1 cellular context compared by ENCODE assay signal in the genomic region with DNA sequence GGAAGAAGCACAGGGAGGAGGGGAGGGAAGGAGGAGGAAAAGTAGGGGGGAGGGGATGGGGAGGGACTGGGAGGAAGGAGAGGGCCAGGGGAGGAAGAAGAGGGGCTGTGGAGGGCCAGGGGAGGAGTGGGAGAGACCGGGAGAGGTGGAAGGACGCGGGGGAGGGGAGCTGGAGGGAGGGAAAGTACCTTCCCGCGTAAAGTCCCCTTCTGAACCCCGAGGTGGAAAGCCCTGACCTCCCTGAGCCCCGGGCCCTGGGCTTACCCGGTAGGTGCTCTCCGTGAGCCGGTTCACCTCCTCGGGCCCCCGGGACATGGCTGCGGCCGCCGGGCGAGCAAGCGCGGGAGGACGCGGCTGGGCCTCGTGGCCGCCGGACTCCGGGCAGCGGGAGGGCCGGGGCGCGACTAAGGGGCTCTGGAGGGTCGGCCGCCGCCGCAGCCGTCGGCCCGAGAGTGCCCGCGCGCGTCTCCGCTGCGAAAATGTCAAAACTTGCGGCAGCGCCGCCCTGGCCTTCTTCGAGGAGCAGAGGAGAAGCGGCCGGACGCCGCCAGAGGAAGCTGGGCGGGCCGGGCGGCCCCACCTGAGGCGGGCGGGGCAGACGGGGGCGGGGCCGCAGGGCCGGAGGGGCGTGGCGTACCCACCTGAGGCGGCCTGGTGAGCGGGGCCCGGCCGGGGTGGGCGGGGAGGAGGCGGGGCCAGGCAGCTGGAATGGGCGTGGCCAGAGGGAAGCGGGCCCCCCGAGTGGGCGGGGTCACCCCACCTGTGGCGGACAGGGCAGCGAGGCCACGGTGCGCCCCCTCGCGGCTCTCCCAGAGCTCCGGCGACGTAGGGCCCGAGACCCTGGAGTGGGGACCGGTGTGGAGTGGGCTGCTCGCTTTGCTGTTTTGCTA.
TF ChIP-seq lines count a peak whose summit lies in the region.

BAIAP2L1 (minus strand) TSS at position 553 of the 890 bp plus-strand sequence; CDS start at position 315, 238 bp downstream.

TF ChIP-seq in K562, 482 proteins besides CTCF, POLR2A, EP300 and RAD21 (continued from another document and continues in another):
- TF ChIP-seq ZNF140 (CRISPR knock-in tag; IDR thresholded peaks at IDR 0.05) (no peak), CUX1 (CRISPR knock-in tag; IDR thresholded peaks at IDR 0.05) (no peak), FOS (IDR thresholded peaks at IDR 0.05; ENCODE audit: extremely low read depth, insufficient read length) (no peak), ZNF395 (CRISPR knock-in tag; IDR thresholded peaks at IDR 0.05) (no peak), ZNF830 (CRISPR knock-in tag; IDR thresholded peaks at IDR 0.05) (no peak), TBP (optimal IDR thresholded peaks at IDR 0.05; ENCODE audit: low read depth, low read length) (peak; percentile 71), ZNF445 (CRISPR knock-in tag; IDR thresholded peaks at IDR 0.05; ENCODE audit: low read depth) (no peak; the same call in 1 of the 2 replicates), TCF7 (IDR thresholded peaks at IDR 0.05; ENCODE audit: borderline replicate concordance) (no peak), TRIM28 (IDR thresholded peaks at IDR 0.05) (no peak), HDAC2 (IDR thresholded peaks at IDR 0.05) (no peak), ZNF311 (CRISPR knock-in tag; IDR thresholded peaks at IDR 0.05) (no peak), SMC3 (conservative IDR thresholded peaks at IDR 0.05; ENCODE audit: insufficient read depth, low read depth, low read length) (peak; percentile 72), CBFB (CRISPR knock-in tag; IDR thresholded peaks at IDR 0.05) (no peak), GABPB2 (CRISPR knock-in tag; conservative IDR thresholded peaks at IDR 0.05) (no peak), TFAP4 (CRISPR knock-in tag; IDR thresholded peaks at IDR 0.05; ENCODE audit: borderline replicate concordance) (peak; percentile 89), YY1 (IDR thresholded peaks at IDR 0.05; ENCODE audit: borderline replicate concordance in 1 of 3, control insufficient read depth in 1 of 3, extremely low read depth in 1 of 3, insufficient read depth in 3 of 3, insufficient read length in 1 of 3, insufficient replicate concordance in 2 of 3, low read depth in 1 of 3, low read length in 2 of 3) (peak in 2 of 3 experiments; percentile 3 to 76), SIN3B (IDR thresholded peaks at IDR 0.05; ENCODE audit: low read depth) (peak; percentile 55), STAT5A (IDR thresholded peaks at IDR 0.05; ENCODE audit: borderline replicate concordance, low read length) (no peak), DIDO1 (tag; IDR thresholded peaks at IDR 0.05; ENCODE audit: low read depth) (no peak), RBM17 (IDR thresholded peaks at IDR 0.05; ENCODE audit: borderline replicate concordance, low read depth, low read length) (no peak), DNMT1 (IDR thresholded peaks at IDR 0.05) (no peak), ZNF384 (IDR thresholded peaks at IDR 0.05; ENCODE audit: low read depth, low read length) (no peak), CCAR2 (IDR thresholded peaks at IDR 0.05; ENCODE audit: low read depth, low read length) (no peak), ZNF274 (IDR thresholded peaks at IDR 0.05; ENCODE audit: borderline replicate concordance, low read depth, low read length) (no peak), SLC30A9 (CRISPR knock-in tag; IDR thresholded peaks at IDR 0.05) (no peak), SAFB (IDR thresholded peaks at IDR 0.05; ENCODE audit: borderline replicate concordance, low read depth, low read length) (peak; percentile 61; the same call in 1 of the 2 replicates), SRSF7 (optimal IDR thresholded peaks at IDR 0.05; ENCODE audit: low read depth, low read length) (no peak), HES1 (IDR thresholded peaks at IDR 0.05; ENCODE audit: low read depth) (no peak)
- TF ChIP-seq, protein P1, sequence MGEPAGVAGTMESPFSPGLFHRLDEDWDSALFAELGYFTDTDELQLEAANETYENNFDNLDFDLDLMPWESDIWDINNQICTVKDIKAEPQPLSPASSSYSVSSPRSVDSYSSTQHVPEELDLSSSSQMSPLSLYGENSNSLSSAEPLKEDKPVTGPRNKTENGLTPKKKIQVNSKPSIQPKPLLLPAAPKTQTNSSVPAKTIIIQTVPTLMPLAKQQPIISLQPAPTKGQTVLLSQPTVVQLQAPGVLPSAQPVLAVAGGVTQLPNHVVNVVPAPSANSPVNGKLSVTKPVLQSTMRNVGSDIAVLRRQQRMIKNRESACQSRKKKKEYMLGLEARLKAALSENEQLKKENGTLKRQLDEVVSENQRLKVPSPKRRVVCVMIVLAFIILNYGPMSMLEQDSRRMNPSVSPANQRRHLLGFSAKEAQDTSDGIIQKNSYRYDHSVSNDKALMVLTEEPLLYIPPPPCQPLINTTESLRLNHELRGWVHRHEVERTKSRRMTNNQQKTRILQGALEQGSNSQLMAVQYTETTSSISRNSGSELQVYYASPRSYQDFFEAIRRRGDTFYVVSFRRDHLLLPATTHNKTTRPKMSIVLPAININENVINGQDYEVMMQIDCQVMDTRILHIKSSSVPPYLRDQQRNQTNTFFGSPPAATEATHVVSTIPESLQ (CRISPR knock-in tag; IDR thresholded peaks at IDR 0.05): no peak
- TF ChIP-seq, protein P2, sequence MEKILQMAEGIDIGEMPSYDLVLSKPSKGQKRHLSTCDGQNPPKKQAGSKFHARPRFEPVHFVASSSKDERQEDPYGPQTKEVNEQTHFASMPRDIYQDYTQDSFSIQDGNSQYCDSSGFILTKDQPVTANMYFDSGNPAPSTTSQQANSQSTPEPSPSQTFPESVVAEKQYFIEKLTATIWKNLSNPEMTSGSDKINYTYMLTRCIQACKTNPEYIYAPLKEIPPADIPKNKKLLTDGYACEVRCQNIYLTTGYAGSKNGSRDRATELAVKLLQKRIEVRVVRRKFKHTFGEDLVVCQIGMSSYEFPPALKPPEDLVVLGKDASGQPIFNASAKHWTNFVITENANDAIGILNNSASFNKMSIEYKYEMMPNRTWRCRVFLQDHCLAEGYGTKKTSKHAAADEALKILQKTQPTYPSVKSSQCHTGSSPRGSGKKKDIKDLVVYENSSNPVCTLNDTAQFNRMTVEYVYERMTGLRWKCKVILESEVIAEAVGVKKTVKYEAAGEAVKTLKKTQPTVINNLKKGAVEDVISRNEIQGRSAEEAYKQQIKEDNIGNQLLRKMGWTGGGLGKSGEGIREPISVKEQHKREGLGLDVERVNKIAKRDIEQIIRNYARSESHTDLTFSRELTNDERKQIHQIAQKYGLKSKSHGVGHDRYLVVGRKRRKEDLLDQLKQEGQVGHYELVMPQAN (IDR thresholded peaks at IDR 0.05; ENCODE audit: borderline replicate concordance): no peak
- TF ChIP-seq, protein P3, sequence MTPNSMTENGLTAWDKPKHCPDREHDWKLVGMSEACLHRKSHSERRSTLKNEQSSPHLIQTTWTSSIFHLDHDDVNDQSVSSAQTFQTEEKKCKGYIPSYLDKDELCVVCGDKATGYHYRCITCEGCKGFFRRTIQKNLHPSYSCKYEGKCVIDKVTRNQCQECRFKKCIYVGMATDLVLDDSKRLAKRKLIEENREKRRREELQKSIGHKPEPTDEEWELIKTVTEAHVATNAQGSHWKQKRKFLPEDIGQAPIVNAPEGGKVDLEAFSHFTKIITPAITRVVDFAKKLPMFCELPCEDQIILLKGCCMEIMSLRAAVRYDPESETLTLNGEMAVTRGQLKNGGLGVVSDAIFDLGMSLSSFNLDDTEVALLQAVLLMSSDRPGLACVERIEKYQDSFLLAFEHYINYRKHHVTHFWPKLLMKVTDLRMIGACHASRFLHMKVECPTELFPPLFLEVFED (CRISPR knock-in tag; conservative IDR thresholded peaks at IDR 0.05): no peak
- TF ChIP-seq, protein P4, sequence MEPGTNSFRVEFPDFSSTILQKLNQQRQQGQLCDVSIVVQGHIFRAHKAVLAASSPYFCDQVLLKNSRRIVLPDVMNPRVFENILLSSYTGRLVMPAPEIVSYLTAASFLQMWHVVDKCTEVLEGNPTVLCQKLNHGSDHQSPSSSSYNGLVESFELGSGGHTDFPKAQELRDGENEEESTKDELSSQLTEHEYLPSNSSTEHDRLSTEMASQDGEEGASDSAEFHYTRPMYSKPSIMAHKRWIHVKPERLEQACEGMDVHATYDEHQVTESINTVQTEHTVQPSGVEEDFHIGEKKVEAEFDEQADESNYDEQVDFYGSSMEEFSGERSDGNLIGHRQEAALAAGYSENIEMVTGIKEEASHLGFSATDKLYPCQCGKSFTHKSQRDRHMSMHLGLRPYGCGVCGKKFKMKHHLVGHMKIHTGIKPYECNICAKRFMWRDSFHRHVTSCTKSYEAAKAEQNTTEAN (CRISPR knock-in tag; IDR thresholded peaks at IDR 0.05): no peak
- TF ChIP-seq, protein P5, sequence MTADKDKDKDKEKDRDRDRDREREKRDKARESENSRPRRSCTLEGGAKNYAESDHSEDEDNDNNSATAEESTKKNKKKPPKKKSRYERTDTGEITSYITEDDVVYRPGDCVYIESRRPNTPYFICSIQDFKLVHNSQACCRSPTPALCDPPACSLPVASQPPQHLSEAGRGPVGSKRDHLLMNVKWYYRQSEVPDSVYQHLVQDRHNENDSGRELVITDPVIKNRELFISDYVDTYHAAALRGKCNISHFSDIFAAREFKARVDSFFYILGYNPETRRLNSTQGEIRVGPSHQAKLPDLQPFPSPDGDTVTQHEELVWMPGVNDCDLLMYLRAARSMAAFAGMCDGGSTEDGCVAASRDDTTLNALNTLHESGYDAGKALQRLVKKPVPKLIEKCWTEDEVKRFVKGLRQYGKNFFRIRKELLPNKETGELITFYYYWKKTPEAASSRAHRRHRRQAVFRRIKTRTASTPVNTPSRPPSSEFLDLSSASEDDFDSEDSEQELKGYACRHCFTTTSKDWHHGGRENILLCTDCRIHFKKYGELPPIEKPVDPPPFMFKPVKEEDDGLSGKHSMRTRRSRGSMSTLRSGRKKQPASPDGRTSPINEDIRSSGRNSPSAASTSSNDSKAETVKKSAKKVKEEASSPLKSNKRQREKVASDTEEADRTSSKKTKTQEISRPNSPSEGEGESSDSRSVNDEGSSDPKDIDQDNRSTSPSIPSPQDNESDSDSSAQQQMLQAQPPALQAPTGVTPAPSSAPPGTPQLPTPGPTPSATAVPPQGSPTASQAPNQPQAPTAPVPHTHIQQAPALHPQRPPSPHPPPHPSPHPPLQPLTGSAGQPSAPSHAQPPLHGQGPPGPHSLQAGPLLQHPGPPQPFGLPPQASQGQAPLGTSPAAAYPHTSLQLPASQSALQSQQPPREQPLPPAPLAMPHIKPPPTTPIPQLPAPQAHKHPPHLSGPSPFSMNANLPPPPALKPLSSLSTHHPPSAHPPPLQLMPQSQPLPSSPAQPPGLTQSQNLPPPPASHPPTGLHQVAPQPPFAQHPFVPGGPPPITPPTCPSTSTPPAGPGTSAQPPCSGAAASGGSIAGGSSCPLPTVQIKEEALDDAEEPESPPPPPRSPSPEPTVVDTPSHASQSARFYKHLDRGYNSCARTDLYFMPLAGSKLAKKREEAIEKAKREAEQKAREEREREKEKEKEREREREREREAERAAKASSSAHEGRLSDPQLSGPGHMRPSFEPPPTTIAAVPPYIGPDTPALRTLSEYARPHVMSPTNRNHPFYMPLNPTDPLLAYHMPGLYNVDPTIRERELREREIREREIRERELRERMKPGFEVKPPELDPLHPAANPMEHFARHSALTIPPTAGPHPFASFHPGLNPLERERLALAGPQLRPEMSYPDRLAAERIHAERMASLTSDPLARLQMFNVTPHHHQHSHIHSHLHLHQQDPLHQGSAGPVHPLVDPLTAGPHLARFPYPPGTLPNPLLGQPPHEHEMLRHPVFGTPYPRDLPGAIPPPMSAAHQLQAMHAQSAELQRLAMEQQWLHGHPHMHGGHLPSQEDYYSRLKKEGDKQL (CRISPR knock-in tag; IDR thresholded peaks at IDR 0.05; ENCODE audit: borderline replicate concordance): no peak
